In the genomic region with DNA sequence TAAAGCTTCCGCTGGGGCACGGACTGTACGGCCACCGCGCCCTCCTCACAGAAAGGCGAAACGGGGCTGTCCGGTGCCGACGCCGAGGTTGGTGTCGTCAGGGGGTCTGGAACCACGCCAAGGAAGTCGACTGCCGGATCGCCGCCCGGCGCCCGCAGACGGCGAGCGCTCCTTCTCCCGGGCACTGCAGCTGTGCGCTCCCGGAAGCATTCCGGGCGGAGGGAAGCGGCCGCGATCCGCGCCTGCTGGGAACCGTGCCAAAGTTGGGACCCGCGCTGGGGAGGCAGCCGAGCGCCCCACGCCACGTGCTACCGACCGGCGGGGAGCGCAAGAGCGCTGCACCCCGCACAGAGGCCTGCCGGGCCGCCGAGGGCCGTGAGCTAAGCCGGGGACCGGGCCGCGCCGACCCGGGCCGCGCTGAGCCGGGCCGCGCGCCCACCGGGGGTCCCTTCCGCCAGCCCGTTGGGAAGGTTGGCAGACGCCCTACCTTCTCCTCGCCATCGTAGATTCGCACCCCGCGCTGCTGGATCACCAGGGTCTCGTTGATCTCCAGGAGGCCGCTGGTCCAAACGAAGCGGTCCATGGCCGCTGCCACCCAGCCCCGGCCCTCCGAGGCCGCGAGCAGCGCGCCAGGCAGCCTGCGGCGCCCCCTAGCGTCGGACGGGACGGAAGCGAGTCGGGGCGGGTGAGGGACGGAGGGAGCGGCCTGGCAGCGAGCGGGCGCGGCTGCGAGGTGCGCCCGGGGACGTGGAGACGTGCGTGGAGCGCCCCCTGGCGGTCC, we compare ENCODE assay signal across 8 cellular contexts. TPM values are rescaled to one million over a fixed set of nuclear protein-coding genes. Genes with fewer than 3 reads are reported as not detected.
DNase-seq lines count a peak whose midpoint lies in the region; ATAC-seq, FAIRE-seq and TF ChIP-seq lines count a peak whose summit lies in the region.

A gene with protein sequence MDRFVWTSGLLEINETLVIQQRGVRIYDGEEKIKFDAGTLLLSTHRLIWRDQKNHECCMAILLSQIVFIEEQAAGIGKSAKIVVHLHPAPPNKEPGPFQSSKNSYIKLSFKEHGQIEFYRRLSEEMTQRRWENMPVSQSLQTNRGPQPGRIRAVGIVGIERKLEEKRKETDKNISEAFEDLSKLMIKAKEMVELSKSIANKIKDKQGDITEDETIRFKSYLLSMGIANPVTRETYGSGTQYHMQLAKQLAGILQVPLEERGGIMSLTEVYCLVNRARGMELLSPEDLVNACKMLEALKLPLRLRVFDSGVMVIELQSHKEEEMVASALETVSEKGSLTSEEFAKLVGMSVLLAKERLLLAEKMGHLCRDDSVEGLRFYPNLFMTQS (minus strand): TSS at position 623 of the 781 bp plus-strand sequence. CDS start 40 bp downstream, at position 583.

- intact Hi-C loops in breast epithelium (cut with DNase I; ENCODE audit: low total_unique reads): no loop called here

- ATAC-seq in GM18868 (IDR thresholded peaks at IDR 0.05; ENCODE audit: unreplicated experiment) (peak; percentile 60), HG03108 (IDR thresholded peaks at IDR 0.05; ENCODE audit: unreplicated experiment) (peak; percentile 61)

- peak within 1 kb of the TSS; percentile 96 for H3K27ac ChIP-seq in VCaP
- peak within 1 kb of the TSS; percentile 97 to 99 for H3K27ac ChIP-seq in breast epithelium
- peak within 1 kb of the TSS; percentile 23 for H3K27ac ChIP-seq in iPS-20b (ENCODE audit: low read length)
- peak within 1 kb of the TSS; percentile 96 to 97 for H3K27ac ChIP-seq in small intestine (ENCODE audit: low read depth in 1 of 2, low read length in 1 of 2)

- FAIRE-seq in small intestine (lab: Jason Lieb, UNC): no peak

- H3K27me3 ChIP-seq in breast epithelium: no peaks in the 10 kb centered on the region
- H3K27me3 ChIP-seq in iPS-20b (ENCODE audit: insufficient read depth, low read length): no peaks in the 10 kb centered on the region; the same call in 1 of the 2 replicates
- no peaks in the 10 kb centered on the region for H3K27me3 ChIP-seq in small intestine (ENCODE audit: control insufficient read depth in 2 of 2, insufficient read depth in 2 of 2, low read length in 2 of 2)

- no peaks in the 10 kb centered on the region for H3K36me3 ChIP-seq in breast epithelium
- no peaks in the 10 kb centered on the region for H3K36me3 ChIP-seq in iPS-20b (ENCODE audit: insufficient read depth, low read depth, low read length)
- no peaks in the 10 kb centered on the region for H3K36me3 ChIP-seq in small intestine (ENCODE audit: control insufficient read depth in 2 of 2, insufficient read depth in 2 of 2, low read length in 2 of 2)

- POLR2A ChIA-PET in AG04449 (lab: Yijun Ruan, JAX): interaction anchor here (0.7 to 1.7 kb wide), 7 partner anchors 8 to 323 kb away, joined by 3 to 6 read pairs (median 4); no protein-coding TSS in a partner anchor

- H3K4me1 ChIP-seq in breast epithelium (peaks cover 0 to 15% of the 10 kb centered on the region in 2 donors), iPS-20b (ENCODE audit: insufficient read depth, low read length) (peaks cover 4% of the 10 kb centered on the region; the same call in 1 of the 2 replicates), small intestine (ENCODE audit: control insufficient read depth in 2 of 2, insufficient read depth in 1 of 2, low read depth in 1 of 2, low read length in 1 of 2) (peaks cover 4 to 10% of the 10 kb centered on the region in 2 donors)

- CTCF ChIA-PET in AG04449 (lab: Yijun Ruan, JAX): interaction anchor here (0.6 to 7.3 kb wide), 58 partner anchors 9 to 635 kb away, joined by 3 to 300 read pairs (median 4); a partner anchor contains a TSS

- no peaks in the 10 kb centered on the region for H3K9me3 ChIP-seq in breast epithelium
- H3K9me3 ChIP-seq in iPS-20b (ENCODE audit: insufficient read depth, low read depth, low read length): no peaks in the 10 kb centered on the region
- no peaks in the 10 kb centered on the region for H3K9me3 ChIP-seq in small intestine (ENCODE audit: control insufficient read depth, low read depth)

- TF ChIP-seq CTCF in AG04449 (IDR thresholded peaks at IDR 0.05; ENCODE audit: insufficient read depth, low read length, missing control alignments): peak; percentile 92
- peak; percentile 100 for TF ChIP-seq CTCF in VCaP (conservative IDR thresholded peaks at IDR 0.05)
- TF ChIP-seq CTCF in breast epithelium (IDR thresholded peaks at IDR 0.05): peak in 2 of 3 donors; percentile 98 to 100

- peak; percentile 51 for DNase-seq in AG04449 (ENCODE audit: low read depth, low spot score)
- DNase-seq in NCI-H2196 (lab: John Stamatoyannopoulos, UW; ENCODE audit: unreplicated experiment): peak; percentile 88
- peak; percentile 91 to 94 for DNase-seq in breast epithelium (ENCODE audit: low spot score in 2 of 2)
- DNase-seq in small intestine: peak; percentile 95

- H3K4me3 ChIP-seq in AG04449 (ENCODE audit: low read depth, low read length) (peak within 1 kb of the TSS; percentile 86), breast epithelium (peak within 1 kb of the TSS; percentile 72 to 97 (median 90)), iPS-20b (ENCODE audit: low read length) (peak within 1 kb of the TSS; percentile 85), small intestine (ENCODE audit: low read depth in 1 of 2, low read length in 2 of 2) (peak within 1 kb of the TSS; percentile 69 to 73)

- H3K9ac ChIP-seq in iPS-20b (ENCODE audit: low read depth, low read length): peak within 1 kb of the TSS; percentile 89

- WGBS in small intestine, 3 donors: 0% methylated on average over 82 to 105 of the region's 105 CpGs

- TF ChIP-seq POLR2A in breast epithelium (IDR thresholded peaks at IDR 0.05): peak; percentile 72

RNA-seq across cellular contexts. Expression of the gene that starts here (rescaled TPM):
- 10 to 100 TPM; 44.0 to 97.6 (median 65.5) TPM for total RNA-seq in breast epithelium
- 10 to 100 TPM; 24.9 to 35.3 (median 25.3) TPM for polyA plus RNA-seq in small intestine

Comparison
In these comparisons a context has a peak if more than half of its experiments do, and no peak if none do; other contexts are left out.
1. Peak in every context shown above with its lines: DNase-seq, ATAC-seq, H3K4me3 ChIP-seq and H3K27ac ChIP-seq.
2. H3K27ac ChIP-seq: peak in every context shown above with its lines; median percentile 98 in breast epithelium; 96 in small intestine; 96 in VCaP; 23 in iPS-20b.